Comparison of ENCODE assay signal across 24 cellular contexts in the genomic region with DNA sequence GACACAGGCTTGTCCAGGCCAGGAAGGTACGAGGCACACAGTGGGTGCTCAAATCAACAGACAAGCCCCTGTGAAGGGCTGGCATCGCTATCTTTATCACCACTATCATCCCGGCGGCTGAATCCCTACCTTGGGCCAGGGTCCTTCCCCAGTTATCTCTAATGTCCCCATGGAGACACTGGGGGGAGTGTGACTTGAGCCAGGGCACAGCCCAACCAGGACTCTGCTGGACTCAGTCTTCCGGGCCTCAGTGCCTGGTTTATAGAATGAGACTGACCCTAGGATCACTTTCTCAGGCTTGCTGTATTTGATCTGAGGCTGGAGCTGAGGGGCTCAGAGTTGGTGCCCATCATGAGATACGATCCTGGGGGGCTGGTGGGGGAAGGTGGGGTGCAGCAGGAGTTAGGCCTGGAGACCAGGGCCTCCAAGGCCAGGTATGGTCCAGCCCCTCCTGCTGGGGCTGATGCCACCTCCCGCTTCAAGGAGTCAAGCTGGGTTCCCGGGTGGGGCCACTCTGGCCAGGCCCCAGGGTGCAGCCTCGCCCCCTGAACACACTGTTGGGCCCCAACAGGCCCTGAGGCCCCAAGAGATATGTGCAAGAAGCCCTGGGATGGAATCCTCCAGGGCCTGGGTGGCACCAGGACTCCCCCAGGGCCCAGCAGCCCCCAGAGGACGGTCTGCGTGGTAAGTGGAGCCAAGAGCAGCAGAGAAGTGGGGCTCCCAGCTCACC. TPM values are rescaled to one million over a fixed set of nuclear protein-coding genes. Genes with fewer than 3 reads are reported as not detected.
DNase-seq lines count a peak whose midpoint lies in the region; ATAC-seq, FAIRE-seq and TF ChIP-seq lines count a peak whose summit lies in the region.
"Had no signal": no experiment of that assay in that cellular context is flagged by ENCODE, and none has a peak within 500 bp of the region (broad histone marks: within the 10 kb centered on the region; RNA-seq: fewer than 3 reads in every experiment).

No MANE protein-coding gene starts in this region.

- no peak overlapping the region for H3K4me3 ChIP-seq in right cardiac atrium (ENCODE audit: low read length)
- H3K4me3 ChIP-seq in bronchial epithelial cell (ENCODE audit: low read depth, low read length) = no peak overlapping the region
- H3K4me3 ChIP-seq in MM.1S (ENCODE audit: low read length) = no peak overlapping the region
- H3K4me3 ChIP-seq: GM23248, HAP-1, SJCRH30 had no signal

- H3K36me3 ChIP-seq in bronchial epithelial cell (ENCODE audit: control insufficient read depth, insufficient read depth, low read length) (no peaks in the 10 kb centered on the region), MM.1S (replicated peaks; ENCODE audit: insufficient read depth, low read length) (no peaks in the 10 kb centered on the region)
- H3K36me3 ChIP-seq: BE2C, HAP-1, SJCRH30 had no signal

- H2AFZ ChIP-seq in MM.1S (ENCODE audit: low read length) = no peak overlapping the region
- H2AFZ ChIP-seq: GM23248 had no signal

- no peaks in the 10 kb centered on the region for H3K9me3 Mint-ChIP-seq in effector memory CD8-positive, alpha-beta T cell

- H3F3A ChIP-seq in MM.1S (ENCODE audit: insufficient read depth, low read length) = no peaks in the 10 kb centered on the region

- H3K4me1 ChIP-seq in right cardiac atrium (ENCODE audit: control insufficient read depth, insufficient read depth, low read length) = no peaks in the 10 kb centered on the region
- H3K4me1 ChIP-seq in MM.1S (ENCODE audit: low read length) = no peaks in the 10 kb centered on the region
- H3K4me1 ChIP-seq: Caco-2, HAP-1, SJCRH30 had no signal

- 78% methylated on average over 11 of the region's 11 CpGs for WGBS in right cardiac atrium

- H3K27me3 ChIP-seq in right cardiac atrium (ENCODE audit: control insufficient read depth, insufficient read depth) (no peaks in the 10 kb centered on the region), bronchial epithelial cell (ENCODE audit: control insufficient read depth, insufficient read depth, low read length) (peaks cover 9% of the 10 kb centered on the region), MM.1S (replicated peaks; ENCODE audit: insufficient read depth, low read length) (peaks cover 32% of the 10 kb centered on the region)
- H3K27me3 ChIP-seq: BE2C had no signal

- H3K9me2 ChIP-seq in MM.1S (replicated peaks; ENCODE audit: insufficient read depth, low read length) = no peaks in the 10 kb centered on the region

- H3K9me3 ChIP-seq in right cardiac atrium (ENCODE audit: control insufficient read depth, low read length) = no peaks in the 10 kb centered on the region
- no peaks in the 10 kb centered on the region for H3K9me3 ChIP-seq in MM.1S (replicated peaks; ENCODE audit: insufficient read depth, low read length)
- H3K9me3 ChIP-seq: BE2C, Caco-2, HAP-1, SJCRH30 had no signal

- H4K20me1 ChIP-seq in MM.1S (ENCODE audit: insufficient read depth, low read length) = no peaks in the 10 kb centered on the region

- no peak overlapping the region for H3K4me2 ChIP-seq in MM.1S (ENCODE audit: low read depth, low read length)

- DNase-seq in right cardiac atrium (peak; percentile 6 to 33 (median 25)), cardiac septum (ENCODE audit: low spot score) (no peak), bronchial epithelial cell (ENCODE audit: low read depth) (no peak), posterior vena cava (ENCODE audit: low spot score) (peak; percentile 62), MM.1S (no peak)
- no peak for DNase-seq in effector memory CD8-positive, alpha-beta T cell
- DNase-seq in stimulated activated CD4-positive, alpha-beta T cell treated with anti-CD3 and anti-CD28 coated beads, Interleukin-4, amount 100 ng/mL, for 4 hours = no peak
- DNase-seq: BE2C; Caco-2; DMS 273 treated with DMSO at 0.1 percent for 48 hours; GM23248; KBM-7; NCI-H1092 treated with DMSO at 0.1 percent for 48 hours; NCI-H1436 treated with DMSO at 0.1 percent for 48 hours; NCI-H1930; NCI-H510A; NCI-H774; NK-92 treated with Interleukin-12 subunit alpha and Interleukin-12 subunit beta, amount 100 ng/mL, for 24 hours; SJCRH30 had no signal

- no peaks in the 10 kb centered on the region for H3K79me2 ChIP-seq in MM.1S (ENCODE audit: low read length)

- no peak for ATAC-seq in right cardiac atrium
- ATAC-seq in effector memory CD8-positive, alpha-beta T cell (replicated peaks) = no peak

- intact Hi-C loops in right cardiac atrium (cut with DNase I) = no loop called here
- intact Hi-C loops in cardiac septum (cut with DNase I) = no loop called here
- intact Hi-C loops in posterior vena cava (cut with DNase I) = no loop called here

- FAIRE-seq in bronchial epithelial cell (lab: Jason Lieb, UNC) = peak; percentile 47
- FAIRE-seq: G401.6, GM12892 had no signal

- H3K4me1 Mint-ChIP-seq in effector memory CD8-positive, alpha-beta T cell (ENCODE audit: low read depth in 2 of 2) = peaks cover 5 to 6% of the 10 kb centered on the region in 2 donors

- no peak overlapping the region for H3K27ac Mint-ChIP-seq in effector memory CD8-positive, alpha-beta T cell
- H3K27ac Mint-ChIP-seq: CD4-positive, alpha-beta memory T cell had no signal

- peaks cover 32 to 33% of the 10 kb centered on the region in 2 donors for H3K27me3 Mint-ChIP-seq in effector memory CD8-positive, alpha-beta T cell

- no peak overlapping the region for H3K4me3 Mint-ChIP-seq in effector memory CD8-positive, alpha-beta T cell
- H3K4me3 Mint-ChIP-seq: CD4-positive, alpha-beta memory T cell had no signal

- H3K27ac ChIP-seq in right cardiac atrium (ENCODE audit: low read length) (no peak overlapping the region), MM.1S (ENCODE audit: low read length) (no peak overlapping the region)
- H3K27ac ChIP-seq: GM23248, RWPE1, SJCRH30 had no signal

- TF ChIP-seq CTCF in bronchial epithelial cell (IDR thresholded peaks at IDR 0.05; ENCODE audit: insufficient read depth, low read length, severe bottlenecking) (no peak), MM.1S (IDR thresholded peaks at IDR 0.05; ENCODE audit: low read length) (no peak)

- no peaks in the 10 kb centered on the region for H3K36me3 Mint-ChIP-seq in effector memory CD8-positive, alpha-beta T cell (ENCODE audit: insufficient read depth)
- H3K36me3 Mint-ChIP-seq: CD4-positive, alpha-beta memory T cell had no signal

- no peak overlapping the region for H3K9ac ChIP-seq in MM.1S (ENCODE audit: low read length)
- H3K9ac ChIP-seq: GM23248 had no signal

RNA-seq across cellular contexts. Expression of gene BEGAIN, which starts 11.8 kb away (rescaled TPM):
- 1 to 10 TPM; 1.4 to 2.7 (median 2.0) TPM for total RNA-seq in right cardiac atrium
- 1.4 TPM for polyA plus RNA-seq in right cardiac atrium
- 1.2 TPM for total RNA-seq in cardiac septum
- total RNA-seq in bronchial epithelial cell = 0.51 and 1.1 TPM in 2 replicates
- 1 to 10 TPM in 1 of 2 donors, under 1 TPM in 1; 0.56 to 1.2 TPM for total RNA-seq in posterior vena cava

Comparison
In these comparisons a context has a peak if more than half of its experiments do, and no peak if none do; other contexts are left out.
1. DNase-seq: peak in right cardiac atrium (3 of 3) and posterior vena cava (single experiment); none in cardiac septum (single experiment), bronchial epithelial cell (single experiment), MM.1S (single experiment), effector memory CD8-positive, alpha-beta T cell (0 of 3) and stimulated activated CD4-positive, alpha-beta T cell treated with anti-CD3 and anti-CD28 coated beads, Interleukin-4, amount 100 ng/mL, for 4 hours (0 of 2).